1 cellular context compared by ENCODE assay signal in genomic region chr1:27350673-27351540, GRCh38.
TF ChIP-seq lines count a peak whose summit lies in the region.

No MANE protein-coding gene starts in this region.

TF ChIP-seq in K562, 482 proteins besides CTCF, POLR2A, EP300 and RAD21 (continued from another document):
- TF ChIP-seq MAX (CRISPR knock-in tag; IDR thresholded peaks at IDR 0.05) (peak; percentile 72), SUPT5H (IDR thresholded peaks at IDR 0.05) (peak; percentile 43; the same call in 1 of the 2 replicates), YY1 (IDR thresholded peaks at IDR 0.05; ENCODE audit: borderline replicate concordance in 1 of 3, control insufficient read depth in 1 of 3, extremely low read depth in 1 of 3, insufficient read depth in 3 of 3, insufficient read length in 1 of 3, insufficient replicate concordance in 2 of 3, low read depth in 1 of 3, low read length in 2 of 3) (peak in 2 of 3 experiments; percentile 16 to 30), XRCC4 (IDR thresholded peaks at IDR 0.05; ENCODE audit: extremely low read depth, insufficient read depth, insufficient read length) (no peak), EWSR1 (IDR thresholded peaks at IDR 0.05; ENCODE audit: borderline replicate concordance, low read depth, partially characterized antibody) (no peak), CREM (IDR thresholded peaks at IDR 0.05; ENCODE audit: low read depth) (0 out of 2 replicates have a peak, but pooled peaks have one; percentile 14), RBM17 (IDR thresholded peaks at IDR 0.05; ENCODE audit: borderline replicate concordance, low read depth, low read length) (no peak), HMGN3 (IDR thresholded peaks at IDR 0.05; ENCODE audit: borderline replicate concordance, extremely low read depth, insufficient read length, low read depth, low read length) (peak; percentile 60), RBFOX2 (IDR thresholded peaks at IDR 0.05; ENCODE audit: low read depth, low read length) (peak; percentile 61), NONO (IDR thresholded peaks at IDR 0.05; ENCODE audit: low read depth in 2 of 2, low read length in 1 of 2) (peak in 1 of 2 experiments; percentile 46; a peak in 1 of 4 replicates), ZBTB7A (IDR thresholded peaks at IDR 0.05; ENCODE audit: borderline replicate concordance, control insufficient read depth, low read depth, low read length) (peak; percentile 57; the same call in 1 of the 2 replicates), ZNF778 (CRISPR knock-in tag; IDR thresholded peaks at IDR 0.05) (no peak), ZBTB2 (IDR thresholded peaks at IDR 0.05) (0 out of 2 replicates have a peak, but pooled peaks have one; percentile 8), EGR1 (conservative IDR thresholded peaks at IDR 0.05) (peak; percentile 51), ZNF384 (IDR thresholded peaks at IDR 0.05; ENCODE audit: low read depth, low read length) (no peak), BRF1 (IDR thresholded peaks at IDR 0.05; ENCODE audit: borderline replicate concordance, extremely low read depth, insufficient read length) (no peak), CEBPG (CRISPR knock-in tag; IDR thresholded peaks at IDR 0.05) (no peak), CEBPG (tag; conservative IDR thresholded peaks at IDR 0.05 in 1 of 2, IDR thresholded peaks at IDR 0.05 in 1 of 2) (no peak), FUS (optimal IDR thresholded peaks at IDR 0.05; ENCODE audit: low read depth, low read length) (no peak), PHF8 (IDR thresholded peaks at IDR 0.05; ENCODE audit: borderline replicate concordance, low read length) (peak; percentile 26; the same call in 1 of the 2 replicates), ATF1 (CRISPR knock-in tag; IDR thresholded peaks at IDR 0.05) (no peak), ATF1 (tag; IDR thresholded peaks at IDR 0.05) (peak; percentile 20; the same call in 1 of the 2 replicates), E2F6 (IDR thresholded peaks at IDR 0.05; ENCODE audit: borderline replicate concordance in 1 of 2, extremely low read depth in 1 of 2, insufficient read depth in 1 of 2, insufficient read length in 1 of 2, low read depth in 1 of 2, low read length in 1 of 2, poor library complexity in 1 of 2, severe bottlenecking in 1 of 2) (peak in 1 of 2 experiments; percentile 17), SETDB1 (IDR thresholded peaks at IDR 0.05; ENCODE audit: low read length) (no peak), MYNN (IDR thresholded peaks at IDR 0.05) (0 out of 2 replicates have a peak, but pooled peaks have one; percentile 27), MYNN (CRISPR knock-in tag; IDR thresholded peaks at IDR 0.05) (no peak), TSC22D4 (tag; IDR thresholded peaks at IDR 0.05) (no peak), GATAD2A (IDR thresholded peaks at IDR 0.05) (peak; percentile 79; the same call in 1 of the 2 replicates), GATA2 (CRISPR knock-in tag; IDR thresholded peaks at IDR 0.05) (no peak), ZNF699 (CRISPR knock-in tag; IDR thresholded peaks at IDR 0.05; ENCODE audit: insufficient replicate concordance) (no peak), PPARD (CRISPR knock-in tag; IDR thresholded peaks at IDR 0.05) (no peak), NCOR1 (IDR thresholded peaks at IDR 0.05) (no peak), ZNF57 (CRISPR knock-in tag; IDR thresholded peaks at IDR 0.05) (no peak), TARDBP (IDR thresholded peaks at IDR 0.05) (0 out of 2 replicates have a peak, but pooled peaks have one; percentile 44)
- TF ChIP-seq, protein P1, sequence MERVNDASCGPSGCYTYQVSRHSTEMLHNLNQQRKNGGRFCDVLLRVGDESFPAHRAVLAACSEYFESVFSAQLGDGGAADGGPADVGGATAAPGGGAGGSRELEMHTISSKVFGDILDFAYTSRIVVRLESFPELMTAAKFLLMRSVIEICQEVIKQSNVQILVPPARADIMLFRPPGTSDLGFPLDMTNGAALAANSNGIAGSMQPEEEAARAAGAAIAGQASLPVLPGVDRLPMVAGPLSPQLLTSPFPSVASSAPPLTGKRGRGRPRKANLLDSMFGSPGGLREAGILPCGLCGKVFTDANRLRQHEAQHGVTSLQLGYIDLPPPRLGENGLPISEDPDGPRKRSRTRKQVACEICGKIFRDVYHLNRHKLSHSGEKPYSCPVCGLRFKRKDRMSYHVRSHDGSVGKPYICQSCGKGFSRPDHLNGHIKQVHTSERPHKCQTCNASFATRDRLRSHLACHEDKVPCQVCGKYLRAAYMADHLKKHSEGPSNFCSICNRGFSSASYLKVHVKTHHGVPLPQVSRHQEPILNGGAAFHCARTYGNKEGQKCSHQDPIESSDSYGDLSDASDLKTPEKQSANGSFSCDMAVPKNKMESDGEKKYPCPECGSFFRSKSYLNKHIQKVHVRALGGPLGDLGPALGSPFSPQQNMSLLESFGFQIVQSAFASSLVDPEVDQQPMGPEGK (CRISPR knock-in tag; IDR thresholded peaks at IDR 0.05; ENCODE audit: borderline replicate concordance): no peak
- TF ChIP-seq, protein P2, sequence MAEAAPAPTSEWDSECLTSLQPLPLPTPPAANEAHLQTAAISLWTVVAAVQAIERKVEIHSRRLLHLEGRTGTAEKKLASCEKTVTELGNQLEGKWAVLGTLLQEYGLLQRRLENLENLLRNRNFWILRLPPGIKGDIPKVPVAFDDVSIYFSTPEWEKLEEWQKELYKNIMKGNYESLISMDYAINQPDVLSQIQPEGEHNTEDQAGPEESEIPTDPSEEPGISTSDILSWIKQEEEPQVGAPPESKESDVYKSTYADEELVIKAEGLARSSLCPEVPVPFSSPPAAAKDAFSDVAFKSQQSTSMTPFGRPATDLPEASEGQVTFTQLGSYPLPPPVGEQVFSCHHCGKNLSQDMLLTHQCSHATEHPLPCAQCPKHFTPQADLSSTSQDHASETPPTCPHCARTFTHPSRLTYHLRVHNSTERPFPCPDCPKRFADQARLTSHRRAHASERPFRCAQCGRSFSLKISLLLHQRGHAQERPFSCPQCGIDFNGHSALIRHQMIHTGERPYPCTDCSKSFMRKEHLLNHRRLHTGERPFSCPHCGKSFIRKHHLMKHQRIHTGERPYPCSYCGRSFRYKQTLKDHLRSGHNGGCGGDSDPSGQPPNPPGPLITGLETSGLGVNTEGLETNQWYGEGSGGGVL (CRISPR knock-in tag; IDR thresholded peaks at IDR 0.05): no peak
- TF ChIP-seq, protein P3, sequence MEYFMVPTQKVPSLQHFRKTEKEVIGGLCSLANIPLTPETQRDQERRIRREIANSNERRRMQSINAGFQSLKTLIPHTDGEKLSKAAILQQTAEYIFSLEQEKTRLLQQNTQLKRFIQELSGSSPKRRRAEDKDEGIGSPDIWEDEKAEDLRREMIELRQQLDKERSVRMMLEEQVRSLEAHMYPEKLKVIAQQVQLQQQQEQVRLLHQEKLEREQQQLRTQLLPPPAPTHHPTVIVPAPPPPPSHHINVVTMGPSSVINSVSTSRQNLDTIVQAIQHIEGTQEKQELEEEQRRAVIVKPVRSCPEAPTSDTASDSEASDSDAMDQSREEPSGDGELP (CRISPR knock-in tag; IDR thresholded peaks at IDR 0.05; ENCODE audit: borderline replicate concordance): peak; percentile 15; the same call in 1 of the 2 replicates
- TF ChIP-seq, protein P4, sequence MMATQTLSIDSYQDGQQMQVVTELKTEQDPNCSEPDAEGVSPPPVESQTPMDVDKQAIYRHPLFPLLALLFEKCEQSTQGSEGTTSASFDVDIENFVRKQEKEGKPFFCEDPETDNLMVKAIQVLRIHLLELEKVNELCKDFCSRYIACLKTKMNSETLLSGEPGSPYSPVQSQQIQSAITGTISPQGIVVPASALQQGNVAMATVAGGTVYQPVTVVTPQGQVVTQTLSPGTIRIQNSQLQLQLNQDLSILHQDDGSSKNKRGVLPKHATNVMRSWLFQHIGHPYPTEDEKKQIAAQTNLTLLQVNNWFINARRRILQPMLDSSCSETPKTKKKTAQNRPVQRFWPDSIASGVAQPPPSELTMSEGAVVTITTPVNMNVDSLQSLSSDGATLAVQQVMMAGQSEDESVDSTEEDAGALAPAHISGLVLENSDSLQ (IDR thresholded peaks at IDR 0.05): peak; percentile 99
- TF ChIP-seq, protein P5, sequence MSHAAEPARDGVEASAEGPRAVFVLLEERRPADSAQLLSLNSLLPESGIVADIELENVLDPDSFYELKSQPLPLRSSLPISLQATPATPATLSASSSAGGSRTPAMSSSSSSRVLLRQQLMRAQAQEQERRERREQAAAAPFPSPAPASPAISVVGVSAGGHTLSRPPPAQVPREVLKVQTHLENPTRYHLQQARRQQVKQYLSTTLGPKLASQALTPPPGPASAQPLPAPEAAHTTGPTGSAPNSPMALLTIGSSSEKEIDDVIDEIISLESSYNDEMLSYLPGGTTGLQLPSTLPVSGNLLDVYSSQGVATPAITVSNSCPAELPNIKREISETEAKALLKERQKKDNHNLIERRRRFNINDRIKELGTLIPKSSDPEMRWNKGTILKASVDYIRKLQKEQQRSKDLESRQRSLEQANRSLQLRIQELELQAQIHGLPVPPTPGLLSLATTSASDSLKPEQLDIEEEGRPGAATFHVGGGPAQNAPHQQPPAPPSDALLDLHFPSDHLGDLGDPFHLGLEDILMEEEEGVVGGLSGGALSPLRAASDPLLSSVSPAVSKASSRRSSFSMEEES (CRISPR knock-in tag; IDR thresholded peaks at IDR 0.05): no peak
- TF ChIP-seq, protein P6, sequence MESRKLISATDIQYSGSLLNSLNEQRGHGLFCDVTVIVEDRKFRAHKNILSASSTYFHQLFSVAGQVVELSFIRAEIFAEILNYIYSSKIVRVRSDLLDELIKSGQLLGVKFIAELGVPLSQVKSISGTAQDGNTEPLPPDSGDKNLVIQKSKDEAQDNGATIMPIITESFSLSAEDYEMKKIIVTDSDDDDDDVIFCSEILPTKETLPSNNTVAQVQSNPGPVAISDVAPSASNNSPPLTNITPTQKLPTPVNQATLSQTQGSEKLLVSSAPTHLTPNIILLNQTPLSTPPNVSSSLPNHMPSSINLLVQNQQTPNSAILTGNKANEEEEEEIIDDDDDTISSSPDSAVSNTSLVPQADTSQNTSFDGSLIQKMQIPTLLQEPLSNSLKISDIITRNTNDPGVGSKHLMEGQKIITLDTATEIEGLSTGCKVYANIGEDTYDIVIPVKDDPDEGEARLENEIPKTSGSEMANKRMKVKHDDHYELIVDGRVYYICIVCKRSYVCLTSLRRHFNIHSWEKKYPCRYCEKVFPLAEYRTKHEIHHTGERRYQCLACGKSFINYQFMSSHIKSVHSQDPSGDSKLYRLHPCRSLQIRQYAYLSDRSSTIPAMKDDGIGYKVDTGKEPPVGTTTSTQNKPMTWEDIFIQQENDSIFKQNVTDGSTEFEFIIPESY (CRISPR knock-in tag; IDR thresholded peaks at IDR 0.05): peak; percentile 97
- TF ChIP-seq, protein P7, sequence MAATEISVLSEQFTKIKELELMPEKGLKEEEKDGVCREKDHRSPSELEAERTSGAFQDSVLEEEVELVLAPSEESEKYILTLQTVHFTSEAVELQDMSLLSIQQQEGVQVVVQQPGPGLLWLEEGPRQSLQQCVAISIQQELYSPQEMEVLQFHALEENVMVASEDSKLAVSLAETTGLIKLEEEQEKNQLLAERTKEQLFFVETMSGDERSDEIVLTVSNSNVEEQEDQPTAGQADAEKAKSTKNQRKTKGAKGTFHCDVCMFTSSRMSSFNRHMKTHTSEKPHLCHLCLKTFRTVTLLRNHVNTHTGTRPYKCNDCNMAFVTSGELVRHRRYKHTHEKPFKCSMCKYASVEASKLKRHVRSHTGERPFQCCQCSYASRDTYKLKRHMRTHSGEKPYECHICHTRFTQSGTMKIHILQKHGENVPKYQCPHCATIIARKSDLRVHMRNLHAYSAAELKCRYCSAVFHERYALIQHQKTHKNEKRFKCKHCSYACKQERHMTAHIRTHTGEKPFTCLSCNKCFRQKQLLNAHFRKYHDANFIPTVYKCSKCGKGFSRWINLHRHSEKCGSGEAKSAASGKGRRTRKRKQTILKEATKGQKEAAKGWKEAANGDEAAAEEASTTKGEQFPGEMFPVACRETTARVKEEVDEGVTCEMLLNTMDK (IDR thresholded peaks at IDR 0.05; ENCODE audit: borderline replicate concordance, insufficient read depth, low read depth, low read length, poor library complexity, severe bottlenecking): peak; percentile 26
- TF ChIP-seq, protein P8, sequence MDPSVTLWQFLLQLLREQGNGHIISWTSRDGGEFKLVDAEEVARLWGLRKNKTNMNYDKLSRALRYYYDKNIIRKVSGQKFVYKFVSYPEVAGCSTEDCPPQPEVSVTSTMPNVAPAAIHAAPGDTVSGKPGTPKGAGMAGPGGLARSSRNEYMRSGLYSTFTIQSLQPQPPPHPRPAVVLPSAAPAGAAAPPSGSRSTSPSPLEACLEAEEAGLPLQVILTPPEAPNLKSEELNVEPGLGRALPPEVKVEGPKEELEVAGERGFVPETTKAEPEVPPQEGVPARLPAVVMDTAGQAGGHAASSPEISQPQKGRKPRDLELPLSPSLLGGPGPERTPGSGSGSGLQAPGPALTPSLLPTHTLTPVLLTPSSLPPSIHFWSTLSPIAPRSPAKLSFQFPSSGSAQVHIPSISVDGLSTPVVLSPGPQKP (CRISPR knock-in tag; IDR thresholded peaks at IDR 0.05): no peak
TF ChIP-seq in K562: peak in this region for 40.
